ENCODE assay signal across 19 cellular contexts in the genomic region with DNA sequence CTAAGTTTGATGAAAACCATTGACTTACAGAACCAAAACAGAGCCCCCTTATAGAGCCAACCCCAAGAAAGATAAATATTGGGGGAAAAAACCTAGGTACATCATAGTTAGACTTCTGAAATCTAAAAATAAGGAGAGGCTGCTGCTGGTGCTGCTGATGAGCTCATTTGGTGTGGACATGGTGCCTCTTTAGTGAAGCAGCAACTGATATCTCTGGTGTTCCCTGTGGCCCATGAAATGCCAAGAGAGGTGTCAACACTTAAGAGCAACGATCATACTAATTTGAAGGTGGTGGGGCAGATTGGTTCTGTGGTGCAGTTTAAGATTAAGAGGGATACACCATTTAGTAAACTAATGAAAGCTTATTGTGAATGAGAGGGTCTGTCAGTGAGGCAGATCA.
"Had no signal": no experiment of that assay in that cellular context is flagged by ENCODE, and none has a peak within 500 bp of the region (broad histone marks: within the 10 kb centered on the region; RNA-seq: fewer than 3 reads in every experiment).

No MANE protein-coding gene starts in this region.

- H3K4me3 ChIP-seq: gastrocnemius medialis, lower lobe of right lung, pancreas, sigmoid colon, stomach, testis had no signal

- H3K36me3 ChIP-seq: neutrophil, pancreas had no signal

- H3K4me3 Mint-ChIP-seq: activated naive CD8-positive, alpha-beta T cell; dendritic cell treated with granulocyte-macrophage colony-stimulating factor and Interleukin-4, amounts not matched to agents 40 ng/mL and 50 ng/mL, for 4 days; immature natural killer cell; natural killer cell treated with Interleukin-12 subunit alpha and Interleukin-12 subunit beta and Interleukin-15 and Interleukin-18, amount 100 ng/mL, for 72 hours; stimulated activated effector memory CD8-positive, alpha-beta T cell treated with anti-CD3 and anti-CD28 coated beads, Interleukin-12 subunit alpha, Interleukin-12 subunit beta, amount 100 ng/mL, for 72 hours; type B pancreatic cell had no signal

- DNase-seq: activated CD4-positive, alpha-beta T cell treated with anti-CD3 and anti-CD28 coated beads for 1 hour; effector CD8-positive, alpha-beta T cell; gastrocnemius medialis; head of caudate nucleus; immature natural killer cell; kidney glomerular epithelial cell; lower lobe of right lung; pancreas; sigmoid colon; stimulated activated CD4-positive, alpha-beta T cell treated with anti-CD3 and anti-CD28 coated beads, Interleukin-4, amount 100 ng/mL, for 24 hours; stomach; testis had no signal

- H3K27me3 Mint-ChIP-seq: activated naive CD8-positive, alpha-beta T cell; dendritic cell treated with granulocyte-macrophage colony-stimulating factor and Interleukin-4, amounts not matched to agents 40 ng/mL and 50 ng/mL, for 4 days; natural killer cell treated with Interleukin-12 subunit alpha and Interleukin-12 subunit beta and Interleukin-15 and Interleukin-18, amount 100 ng/mL, for 72 hours; type B pancreatic cell had no signal

- H3K4me1 ChIP-seq: gastrocnemius medialis, lower lobe of right lung, pancreas, sigmoid colon, stomach, testis had no signal

- H3K9me3 Mint-ChIP-seq: dendritic cell treated with granulocyte-macrophage colony-stimulating factor and Interleukin-4, amounts not matched to agents 40 ng/mL and 50 ng/mL, for 4 days; immature natural killer cell; natural killer cell treated with Interleukin-12 subunit alpha and Interleukin-12 subunit beta and Interleukin-15 and Interleukin-18, amount 100 ng/mL, for 72 hours; stimulated activated effector memory CD8-positive, alpha-beta T cell treated with anti-CD3 and anti-CD28 coated beads, Interleukin-12 subunit alpha, Interleukin-12 subunit beta, amount 100 ng/mL, for 72 hours; type B pancreatic cell had no signal

- H3K36me3 Mint-ChIP-seq: natural killer cell treated with Interleukin-12 subunit alpha and Interleukin-12 subunit beta and Interleukin-15 and Interleukin-18, amount 100 ng/mL, for 72 hours had no signal

- H3K9me3 ChIP-seq: gastrocnemius medialis, lower lobe of right lung, neutrophil, pancreas, sigmoid colon, stomach, testis had no signal

- ATAC-seq: esophagus mucosa; lower lobe of right lung; natural killer cell treated with Interleukin-12 subunit alpha and Interleukin-12 subunit beta and Interleukin-15 and Interleukin-18, amount 100 ng/mL, for 72 hours; pancreas; stimulated activated effector memory CD8-positive, alpha-beta T cell treated with anti-CD3 and anti-CD28 coated beads, Interleukin-12 subunit alpha, Interleukin-12 subunit beta, amount 100 ng/mL, for 72 hours had no signal

- H3K4me1 Mint-ChIP-seq: stimulated activated effector memory CD8-positive, alpha-beta T cell treated with anti-CD3 and anti-CD28 coated beads, Interleukin-12 subunit alpha, Interleukin-12 subunit beta, amount 100 ng/mL, for 72 hours had no signal

- H3K27ac Mint-ChIP-seq: activated naive CD8-positive, alpha-beta T cell; dendritic cell treated with granulocyte-macrophage colony-stimulating factor and Interleukin-4, amounts not matched to agents 40 ng/mL and 50 ng/mL, for 4 days; immature natural killer cell; natural killer cell treated with Interleukin-12 subunit alpha and Interleukin-12 subunit beta and Interleukin-15 and Interleukin-18, amount 100 ng/mL, for 72 hours; stimulated activated effector memory CD8-positive, alpha-beta T cell treated with anti-CD3 and anti-CD28 coated beads, Interleukin-12 subunit alpha, Interleukin-12 subunit beta, amount 100 ng/mL, for 72 hours; type B pancreatic cell had no signal
